ENCODE assay signal across 1 cellular context in the genomic region with DNA sequence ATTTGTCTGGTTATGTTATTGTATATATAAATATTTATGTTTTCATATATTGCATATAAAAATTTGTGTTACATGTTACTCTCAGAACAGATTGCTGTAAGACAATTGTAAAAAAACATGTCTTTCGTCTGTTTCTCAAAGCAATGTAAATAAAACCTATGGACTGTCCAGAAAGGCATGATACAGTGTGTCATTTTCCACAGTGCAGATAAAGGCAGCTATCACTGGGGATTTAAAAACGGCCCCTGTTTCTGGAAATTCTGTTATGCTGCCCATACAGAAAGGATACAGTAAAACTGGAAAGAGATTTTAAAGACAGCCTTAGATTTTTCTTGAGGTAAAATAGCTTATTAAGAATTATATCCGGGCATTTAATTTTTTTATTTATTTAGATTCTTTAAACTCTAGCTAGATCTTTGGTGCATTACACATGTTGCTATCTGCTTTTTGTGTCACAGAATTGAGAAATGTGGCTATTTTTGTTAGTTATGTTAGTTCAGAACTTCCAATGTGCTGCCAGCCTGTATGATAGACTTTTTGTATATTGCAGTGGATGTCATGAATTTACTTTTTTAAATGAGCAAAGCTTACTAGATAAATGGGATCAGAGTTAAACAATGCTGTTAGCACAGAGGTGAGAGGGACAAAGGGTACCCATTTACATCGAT.
TF ChIP-seq lines count a peak whose summit lies in the region.

No MANE protein-coding gene starts in this region.

TF ChIP-seq in H1, 55 proteins besides CTCF, POLR2A, EP300 and RAD21:
- no peak for TF ChIP-seq CTBP2 (IDR thresholded peaks at IDR 0.05; ENCODE audit: borderline replicate concordance, insufficient read depth, insufficient read length, low read length)
- TF ChIP-seq SP1 (IDR thresholded peaks at IDR 0.05; ENCODE audit: low read depth, low read length): no peak
- TF ChIP-seq, protein P1, sequence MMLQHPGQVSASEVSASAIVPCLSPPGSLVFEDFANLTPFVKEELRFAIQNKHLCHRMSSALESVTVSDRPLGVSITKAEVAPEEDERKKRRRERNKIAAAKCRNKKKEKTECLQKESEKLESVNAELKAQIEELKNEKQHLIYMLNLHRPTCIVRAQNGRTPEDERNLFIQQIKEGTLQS (IDR thresholded peaks at IDR 0.05; ENCODE audit: insufficient read depth, low read depth, low read length): no peak
- TF ChIP-seq POU5F1 (IDR thresholded peaks at IDR 0.05; ENCODE audit: low read depth, low read length): no peak
